Comparison of ENCODE assay signal across 10 cellular contexts in the genomic region with DNA sequence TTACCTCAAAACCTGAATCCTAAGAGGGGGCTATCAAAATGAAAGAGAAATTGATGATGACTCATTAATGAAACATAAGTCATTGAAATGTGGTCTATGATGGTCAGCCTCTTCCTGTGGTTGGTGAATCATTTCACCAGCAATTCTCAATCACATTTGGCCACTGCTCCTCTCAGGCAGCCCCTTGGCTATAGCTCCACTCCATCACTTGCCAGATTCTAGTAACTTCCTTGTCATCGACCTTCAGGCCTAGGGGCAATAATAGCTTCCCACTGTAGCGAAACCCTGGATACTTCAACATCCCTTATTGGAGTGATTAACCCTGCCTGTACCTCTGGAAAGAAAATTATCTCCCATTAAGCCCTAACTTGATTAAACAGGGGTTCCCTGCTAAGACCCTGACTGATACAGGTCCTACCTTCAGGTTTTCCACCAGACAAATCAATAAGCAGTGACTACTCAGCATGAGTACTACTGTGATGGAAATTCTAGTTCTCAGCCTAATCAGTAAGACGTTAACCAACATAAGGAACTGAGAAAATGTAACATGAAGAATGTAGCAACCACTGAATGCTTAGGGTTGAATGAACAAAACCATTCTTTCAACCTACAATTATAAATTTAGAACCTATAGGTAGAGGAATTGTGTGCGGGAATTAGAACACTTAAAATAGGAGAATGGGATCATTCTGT. TPM values are rescaled to one million over a fixed set of nuclear protein-coding genes. Genes with fewer than 3 reads are reported as not detected.
DNase-seq lines count a peak whose midpoint lies in the region; ATAC-seq and TF ChIP-seq lines count a peak whose summit lies in the region.
"Had no signal": no experiment of that assay in that cellular context is flagged by ENCODE, and none has a peak within 500 bp of the region (broad histone marks: within the 10 kb centered on the region; RNA-seq: fewer than 3 reads in every experiment).

No MANE protein-coding gene starts in this region.

- H3K27me3 ChIP-seq in mammary epithelial cell (ENCODE audit: insufficient read depth, low read length): no peaks in the 10 kb centered on the region

- H3K4me1 ChIP-seq in mammary epithelial cell (ENCODE audit: insufficient read depth, low read length): peaks cover 17% of the 10 kb centered on the region

- intact Hi-C loops in mammary epithelial cell (cut with micrococcal nuclease): loop anchor here (1.0 to 10.0 kb wide), 12 partner anchors 55 to 1290 kb away; partner anchors contain the start of genes ADH5, METAP1 and STPG2

- peak overlapping the region; percentile 88 for H3K27ac ChIP-seq in mammary epithelial cell (ENCODE audit: insufficient read depth, low read depth, low read length)
- H3K27ac ChIP-seq: HL-60 had no signal

- H3K9me3 ChIP-seq in mammary epithelial cell (replicated peaks; ENCODE audit: insufficient read depth, low read length): no peaks in the 10 kb centered on the region

- no peaks in the 10 kb centered on the region for H3K79me2 ChIP-seq in mammary epithelial cell (ENCODE audit: insufficient read depth, low read length)

- peak overlapping the region; percentile 56 for H2AFZ ChIP-seq in mammary epithelial cell (ENCODE audit: low read depth, low read length)

- peak overlapping the region; percentile 63 for H3K9ac ChIP-seq in mammary epithelial cell (ENCODE audit: insufficient read depth, low read length)

- peaks cover 8 to 21% of the 10 kb centered on the region in 2 donors for H3K27me3 Mint-ChIP-seq in natural killer cell treated with Interleukin-12 subunit alpha and Interleukin-12 subunit beta and Interleukin-15 and Interleukin-18, amount 100 ng/mL, for 72 hours

- H3K4me2 ChIP-seq in mammary epithelial cell (ENCODE audit: insufficient read depth, low read depth, low read length): peak overlapping the region; percentile 57

- H3K4me1 Mint-ChIP-seq in natural killer cell treated with Interleukin-12 subunit alpha and Interleukin-12 subunit beta and Interleukin-15 and Interleukin-18, amount 100 ng/mL, for 72 hours (ENCODE audit: low read depth in 2 of 2): peaks cover 21 to 22% of the 10 kb centered on the region in 2 donors

- TSS peak; percentile 78 for BruUV-seq in mammary epithelial cell (replicated peaks; lab: Mats Ljungman, UMichigan)

- H3K4me3 Mint-ChIP-seq in natural killer cell treated with Interleukin-12 subunit alpha and Interleukin-12 subunit beta and Interleukin-15 and Interleukin-18, amount 100 ng/mL, for 72 hours: peak overlapping the region; percentile 16

- peak; percentile 82 for ATAC-seq in HG03460 (IDR thresholded peaks at IDR 0.05; ENCODE audit: unreplicated experiment)
- ATAC-seq in natural killer cell treated with Interleukin-12 subunit alpha and Interleukin-12 subunit beta and Interleukin-15 and Interleukin-18, amount 100 ng/mL, for 72 hours: peak; percentile 87 to 91

- peak overlapping the region in 1 of 2 donors; percentile 1 for H3K27ac Mint-ChIP-seq in natural killer cell treated with Interleukin-12 subunit alpha and Interleukin-12 subunit beta and Interleukin-15 and Interleukin-18, amount 100 ng/mL, for 72 hours

- H4K20me1 ChIP-seq in mammary epithelial cell (ENCODE audit: insufficient read depth, low read length): no peaks in the 10 kb centered on the region

- no peaks in the 10 kb centered on the region for H3K36me3 Mint-ChIP-seq in natural killer cell treated with Interleukin-12 subunit alpha and Interleukin-12 subunit beta and Interleukin-15 and Interleukin-18, amount 100 ng/mL, for 72 hours

- in situ Hi-C loops in mammary epithelial cell (cut with MboI; ENCODE audit: low sequenced_read_pairs in 2 of 2): loop anchor here (25.0 kb wide), 1 partner anchor 292 kb away; no protein-coding TSS in a partner anchor

- CTCF ChIA-PET in mammary epithelial cell (lab: Charles Lee; ENCODE audit: low non-redundant PET): interaction anchor here (0.6 to 0.8 kb wide), 2 partner anchors 398 to 409 kb away, joined by 3 read pairs; partner anchors contain the start of gene METAP1

- no peaks in the 10 kb centered on the region for H3K36me3 ChIP-seq in mammary epithelial cell (ENCODE audit: insufficient read depth, low read length)

- no peaks in the 10 kb centered on the region for H3K9me3 Mint-ChIP-seq in natural killer cell treated with Interleukin-12 subunit alpha and Interleukin-12 subunit beta and Interleukin-15 and Interleukin-18, amount 100 ng/mL, for 72 hours

- dilution Hi-C loops in mammary epithelial cell (cut with HindIII; ENCODE audit: low sequenced_read_pairs): no loop called here

- TF ChIP-seq CTCF in GM20000 (IDR thresholded peaks at IDR 0.05; ENCODE audit: extremely low read depth, missing control alignments) (no peak), mammary epithelial cell (conservative IDR thresholded peaks at IDR 0.05 in 1 of 2, IDR thresholded peaks at IDR 0.05 in 1 of 2; ENCODE audit: extremely low read depth in 1 of 2, insufficient read depth in 1 of 2, low read depth in 1 of 2, low read length in 2 of 2) (no peak)

- H3K4me3 ChIP-seq in mammary epithelial cell (replicated peaks in 1 of 3; ENCODE audit: insufficient read depth in 1 of 3, low read depth in 2 of 3, low read length in 3 of 3): no peak overlapping the region

- DNase-seq in EH (ENCODE audit: low read depth): peak; percentile 95
- DNase-seq in GM20000 (ENCODE audit: low spot score): peak; percentile 58
- peak; percentile 92 for DNase-seq in mammary epithelial cell
- DNase-seq in natural killer cell treated with Interleukin-12 subunit alpha and Interleukin-12 subunit beta and Interleukin-15 and Interleukin-18, amount 100 ng/mL, for 72 hours (ENCODE audit: low spot score): no peak
- DNase-seq in activated CD4-positive, alpha-beta T cell treated with anti-CD3 and anti-CD28 coated beads, Interleukin-2, amount 50 U/mL, for 48 hours: no peak
- DNase-seq in cerebellar cortex (ENCODE audit: low spot score): no peak
- no peak for DNase-seq in DMS79 treated with DMSO at 0.1 percent for 48 hours (lab: John Stamatoyannopoulos, UW)

- 44% methylated on average over 4 of the region's 4 CpGs for WGBS in mammary epithelial cell (ENCODE audit: low coverage, missing lambda C conversion rate)

RNA-seq across cellular contexts. Expression of gene ADH7, which starts 30.4 kb away (rescaled TPM):
- under 1 TPM in 1 of 2 donors, not detected in 1; 0.33 TPM for total RNA-seq in mammary epithelial cell
- not detected for polyA plus RNA-seq in mammary epithelial cell
- polyA minus RNA-seq in mammary epithelial cell: not detected
- total RNA-seq in natural killer cell treated with Interleukin-12 subunit alpha and Interleukin-12 subunit beta and Interleukin-15 and Interleukin-18, amount 100 ng/mL, for 72 hours: not detected
- total RNA-seq: dermis microvascular lymphatic vessel endothelial cell had no signal

RNA-seq across cellular contexts. Expression of gene ADH1C, which starts 52.2 kb away (rescaled TPM):
- total RNA-seq in mammary epithelial cell: not detected
- polyA plus RNA-seq in mammary epithelial cell: not detected
- not detected for polyA minus RNA-seq in mammary epithelial cell
- not detected for total RNA-seq in natural killer cell treated with Interleukin-12 subunit alpha and Interleukin-12 subunit beta and Interleukin-15 and Interleukin-18, amount 100 ng/mL, for 72 hours
- total RNA-seq: dermis microvascular lymphatic vessel endothelial cell had no signal

Comparison
In these comparisons a context has a peak if more than half of its experiments do, and no peak if none do; other contexts are left out.
1. DNase-seq: peak in EH (single experiment), GM20000 (single experiment) and mammary epithelial cell (single experiment); none in natural killer cell treated with Interleukin-12 subunit alpha and Interleukin-12 subunit beta and Interleukin-15 and Interleukin-18, amount 100 ng/mL, for 72 hours (single experiment), activated CD4-positive, alpha-beta T cell treated with anti-CD3 and anti-CD28 coated beads, Interleukin-2, amount 50 U/mL, for 48 hours (0 of 2), cerebellar cortex (single experiment) and DMS79 treated with DMSO at 0.1 percent for 48 hours (single experiment).